ENCODE assay signal across 9 cellular contexts in the genomic region with DNA sequence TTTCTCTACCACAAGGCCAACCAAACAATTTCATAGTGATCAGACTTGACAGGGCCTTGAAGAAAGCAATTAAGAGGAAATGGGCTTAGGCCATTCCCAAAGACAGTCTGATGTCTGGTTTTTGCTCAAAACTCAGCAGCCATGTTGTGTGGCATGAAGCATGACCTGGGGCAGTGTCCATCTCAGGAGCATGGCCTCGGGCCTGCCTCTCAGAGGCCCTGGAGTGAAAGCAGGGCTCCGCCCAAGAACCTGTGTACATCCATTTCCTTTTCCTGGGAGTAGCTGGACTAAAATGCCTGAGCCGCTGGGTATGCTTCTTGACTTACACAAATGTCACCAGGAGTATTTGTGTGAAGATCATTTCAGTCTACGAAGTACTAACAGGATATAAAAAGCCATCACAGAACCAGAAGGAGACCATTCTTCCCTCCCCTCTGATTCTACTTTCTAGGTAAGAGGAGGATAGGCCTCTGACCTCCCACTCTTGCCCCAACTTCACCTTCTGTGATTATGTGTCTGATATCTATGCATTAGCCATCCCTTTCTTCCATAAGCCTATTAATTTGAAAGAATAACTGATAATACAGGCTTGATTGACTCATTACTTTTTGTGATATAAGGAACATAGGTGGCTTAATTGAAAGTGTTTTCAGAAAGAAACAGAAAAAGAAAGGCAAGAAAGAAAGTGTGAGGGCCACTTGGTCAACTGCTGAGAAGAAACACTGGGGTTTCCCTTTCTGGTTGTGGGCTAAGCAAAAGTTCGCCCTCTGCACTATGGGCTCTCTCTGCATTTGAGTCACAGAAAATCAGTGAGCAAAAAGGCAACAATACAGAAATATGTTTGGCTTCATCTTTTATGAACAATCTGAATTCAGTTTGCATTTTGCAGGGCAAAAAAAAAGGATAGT.
DNase-seq lines count a peak whose midpoint lies in the region; ATAC-seq and TF ChIP-seq lines count a peak whose summit lies in the region.
"Had no signal": no experiment of that assay in that cellular context is flagged by ENCODE, and none has a peak within 500 bp of the region (broad histone marks: within the 10 kb centered on the region; RNA-seq: fewer than 3 reads in every experiment).

No MANE protein-coding gene starts in this region.

- ATAC-seq in Right ventricle myocardium inferior = no peak
- ATAC-seq in HG03175 (IDR thresholded peaks at IDR 0.05; ENCODE audit: unreplicated experiment) = peak; percentile 90

- no peak for DNase-seq in left ventricle myocardium inferior
- DNase-seq in Right ventricle myocardium inferior (ENCODE audit: missing footprints) = no peak
- DNase-seq in esophagus squamous epithelium (lab: John Stamatoyannopoulos, UW) = no peak
- no peak for DNase-seq in tibial artery
- DNase-seq in middle frontal gyrus (ENCODE audit: extremely low spot score, low spot score) = no peak
- no peak for DNase-seq in NCI-H146 (lab: John Stamatoyannopoulos, UW)
- DNase-seq in cerebellar cortex (ENCODE audit: low spot score) = no peak
- DNase-seq: left cardiac atrium had no signal

- H3K27ac ChIP-seq in left ventricle myocardium inferior (replicated peaks) (peak overlapping the region; percentile 72), esophagus squamous epithelium (peak overlapping the region in 3 of 4 donors; percentile 64 to 70 (median 68)), tibial artery (peak overlapping the region; percentile 65 to 68)

- no peaks in the 10 kb centered on the region for H3K9me3 ChIP-seq in left ventricle myocardium inferior (replicated peaks)
- no peaks in the 10 kb centered on the region for H3K9me3 ChIP-seq in esophagus squamous epithelium
- no peaks in the 10 kb centered on the region for H3K9me3 ChIP-seq in tibial artery

- H3K4me3 ChIP-seq in left ventricle myocardium inferior (peak overlapping the region; percentile 3), esophagus squamous epithelium (no peak overlapping the region), tibial artery (no peak overlapping the region)

- 69 to 75% methylated on average over 4 to 5 of the region's 5 CpGs for WGBS in esophagus squamous epithelium, 2 donors

- intact Hi-C loops in left ventricle myocardium inferior (cut with micrococcal nuclease) (no loop called here), Right ventricle myocardium inferior (cut with DNase I) (no loop called here), esophagus squamous epithelium (cut with DNase I) (no loop called here), tibial artery (cut with DNase I; ENCODE audit: low total_unique reads) (no loop called here)

- H3K4me1 ChIP-seq in left ventricle myocardium inferior = peaks cover 12% of the 10 kb centered on the region
- H3K4me1 ChIP-seq in esophagus squamous epithelium = peaks cover 0 to 31% (median 27%) of the 10 kb centered on the region in 3 donors
- H3K4me1 ChIP-seq in tibial artery = peaks cover 0 to 28% (median 17%) of the 10 kb centered on the region in 4 donors

- no peak for TF ChIP-seq CTCF in left ventricle myocardium inferior (IDR thresholded peaks at IDR 0.05; ENCODE audit: borderline replicate concordance)
- TF ChIP-seq CTCF in esophagus squamous epithelium (IDR thresholded peaks at IDR 0.05) = no peak
- TF ChIP-seq CTCF in tibial artery (IDR thresholded peaks at IDR 0.05) = no peak

- H3K27me3 ChIP-seq in left ventricle myocardium inferior (ENCODE audit: low read depth) = no peaks in the 10 kb centered on the region
- H3K27me3 ChIP-seq in esophagus squamous epithelium = no peaks in the 10 kb centered on the region
- H3K27me3 ChIP-seq in tibial artery = no peaks in the 10 kb centered on the region

- H3K36me3 ChIP-seq in left ventricle myocardium inferior (no peaks in the 10 kb centered on the region), esophagus squamous epithelium (no peaks in the 10 kb centered on the region), tibial artery (no peaks in the 10 kb centered on the region)

- TF ChIP-seq POLR2A in esophagus squamous epithelium (IDR thresholded peaks at IDR 0.05) = no peak
